Comparison of ENCODE assay signal across 9 cellular contexts in the genomic region with DNA sequence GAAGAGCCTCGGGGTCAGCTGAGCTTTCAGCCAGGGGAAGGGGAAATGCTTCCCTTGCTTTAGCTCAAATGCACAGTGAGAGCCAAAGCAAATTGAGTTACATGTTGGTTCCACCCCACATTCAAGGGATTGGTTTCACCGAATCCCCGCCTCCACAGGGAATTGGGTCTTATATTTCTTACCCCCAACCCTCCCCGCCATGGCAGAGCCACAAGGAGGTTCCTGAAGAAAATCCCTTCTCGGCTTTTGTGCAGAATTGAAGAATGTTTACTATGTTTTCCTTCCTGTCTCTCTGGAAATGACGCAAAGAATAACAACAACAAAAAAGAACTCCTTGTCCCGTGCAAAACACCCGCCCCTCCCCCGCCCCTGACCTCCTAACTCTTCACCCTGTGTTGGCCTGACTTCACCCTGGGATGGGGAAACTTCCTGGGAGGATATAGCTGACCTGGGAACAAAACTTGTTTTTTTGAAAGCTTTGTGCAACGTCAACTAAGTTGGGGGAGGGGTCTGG. TPM values are rescaled to one million over a fixed set of nuclear protein-coding genes. Genes with fewer than 3 reads are reported as not detected.
DNase-seq lines count a peak whose midpoint lies in the region; TF ChIP-seq lines count a peak whose summit lies in the region.
"Had no signal": no experiment of that assay in that cellular context is flagged by ENCODE, and none has a peak within 500 bp of the region (broad histone marks: within the 10 kb centered on the region; RNA-seq: fewer than 3 reads in every experiment).

No MANE protein-coding gene starts in this region.

- H3K4me3 ChIP-seq in H7 (ENCODE audit: insufficient read depth, low read depth, low read length) (peak overlapping the region; percentile 10), retinal pigment epithelial cell (ENCODE audit: low read length) (peak overlapping the region; percentile 14)

- POLR2A ChIA-PET in HEK293T (lab: Yijun Ruan, JAX): interaction anchor here (0.9 to 1.0 kb wide), 3 partner anchors 15 to 264 kb away, joined by 3 to 4 read pairs (median 3); a partner anchor contains a TSS

- H3K36me3 ChIP-seq in H7 (replicated peaks; ENCODE audit: control insufficient read depth, insufficient read depth, low read length): no peaks in the 10 kb centered on the region

- peak; percentile 60 for DNase-seq in H7
- DNase-seq in iPS-NIHi7 (ENCODE audit: extremely low spot score): peak; percentile 58
- no peak for DNase-seq in retinal pigment epithelial cell (ENCODE audit: low read depth)
- DNase-seq in T-helper 1 cell: no peak
- no peak for DNase-seq in activated CD8-positive, alpha-beta memory T cell treated with anti-CD3 and anti-CD28 coated beads, Interleukin-2, amount 50 U/mL, for 4 hours
- DNase-seq in HEK293T (ENCODE audit: extremely low spot score): no peak
- no peak for DNase-seq in cerebellar cortex (ENCODE audit: low spot score)
- DNase-seq: SHP77 treated with DMSO at 0.1 percent for 48 hours had no signal

- CTCF ChIA-PET in HEK293T (lab: Yijun Ruan, JAX): interaction anchor here (0.6 to 1.5 kb wide), 6 partner anchors 8 to 200 kb away, joined by 3 to 5 read pairs (median 3); no protein-coding TSS in a partner anchor

- no peak for TF ChIP-seq CTCF in retinal pigment epithelial cell (conservative IDR thresholded peaks at IDR 0.05; ENCODE audit: low read depth, low read length)

- H3K27ac ChIP-seq in cingulate gyrus (ENCODE audit: low read depth, low read length): peak overlapping the region; percentile 85

- no peaks in the 10 kb centered on the region for H3K27me3 ChIP-seq in H7 (ENCODE audit: control insufficient read depth, insufficient read depth, low read length)

TF ChIP-seq in HEK293T, 16 proteins besides CTCF, POLR2A, EP300 and RAD21:
- TF ChIP-seq HDGF (IDR thresholded peaks at IDR 0.05; ENCODE audit: borderline replicate concordance): no peak
- no peak for TF ChIP-seq LEF1 (IDR thresholded peaks at IDR 0.05; ENCODE audit: borderline replicate concordance)
- no peak for TF ChIP-seq FOXA1 (IDR thresholded peaks at IDR 0.05)
- no peak for TF ChIP-seq NFRKB (IDR thresholded peaks at IDR 0.05)

RNA-seq across cellular contexts. Expression of a gene that starts 21.9 kb away (rescaled TPM):
- 18.7 and 22.3 TPM in 2 replicates for total RNA-seq in H7 (2014; rRNA removed; shearing (Covaris generic))

RNA-seq across cellular contexts. Expression of a gene that starts 47.7 kb away (rescaled TPM):
- total RNA-seq in H7 (2014; rRNA removed; shearing (Covaris generic)): 142 and 187 TPM in 2 replicates

Comparison
In these comparisons a context has a peak if more than half of its experiments do, and no peak if none do; other contexts are left out.
1. DNase-seq: peak in H7 (single experiment) and iPS-NIHi7 (single experiment); none in retinal pigment epithelial cell (single experiment), T-helper 1 cell (0 of 5), activated CD8-positive, alpha-beta memory T cell treated with anti-CD3 and anti-CD28 coated beads, Interleukin-2, amount 50 U/mL, for 4 hours (single experiment), HEK293T (single experiment) and cerebellar cortex (single experiment).